34 cellular contexts compared by ENCODE assay signal in the genomic region with DNA sequence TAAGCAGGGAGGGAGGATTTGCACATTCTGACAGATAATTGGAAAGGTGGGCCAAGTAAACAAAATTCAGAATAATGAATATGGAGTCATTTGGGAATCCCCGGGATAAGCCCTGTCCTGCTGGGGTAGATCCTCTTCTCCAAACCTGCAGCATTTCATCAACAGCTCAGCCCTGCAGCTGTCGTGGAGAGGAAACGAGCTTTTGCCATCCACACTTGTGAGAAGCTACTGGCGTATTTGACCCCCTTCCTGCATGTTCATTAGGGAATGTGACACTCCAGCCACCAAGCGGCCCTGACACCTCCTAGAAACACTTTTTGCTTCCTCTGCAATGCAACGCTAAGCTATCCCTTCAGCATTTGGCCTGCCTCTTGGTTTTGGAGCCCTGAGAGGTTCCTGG. TPM values are rescaled to one million over a fixed set of nuclear protein-coding genes. Genes with fewer than 3 reads are reported as not detected.
"Had no signal": no experiment of that assay in that cellular context is flagged by ENCODE, and none has a peak within 500 bp of the region (broad histone marks: within the 10 kb centered on the region; RNA-seq: fewer than 3 reads in every experiment).

No MANE protein-coding gene starts in this region.

- H3K36me3 ChIP-seq: esophagus muscularis mucosa, heart left ventricle, left lung, lower lobe of right lung, ovary, prostate gland, stomach, thyroid gland, upper lobe of left lung, vagina had no signal

- H3K9me3 ChIP-seq: esophagus muscularis mucosa, heart left ventricle, left lung, lower lobe of right lung, ovary, prostate gland, stomach, thyroid gland, upper lobe of left lung, vagina had no signal

- H3K4me3 Mint-ChIP-seq: activated B cell treated with CpG ODN at 0.5 μM for 24 hours; activated CD8-positive, alpha-beta T cell treated with anti-CD3 and anti-CD28 coated beads for 36 hours; activated naive CD4-positive, alpha-beta T cell treated with anti-CD3 and anti-CD28 coated beads, Interleukin-2, amount 50 U/mL, for 24 hours; activated naive CD8-positive, alpha-beta T cell treated with anti-CD3 and anti-CD28 coated beads, Interleukin-2, amount 50 U/mL, for 24 hours; activated T-cell treated with anti-CD3 and anti-CD28 coated beads, Interleukin-2, amount 50 U/mL, for 4 hours; activated T-helper 17 cell treated with anti-CD3 and anti-CD28 coated beads, Interleukin-2, amount 50 U/mL, for 72 hours; nephron; stimulated activated memory B cell treated with anti-CD40 and anti-IgM and Interleukin-4, amounts not matched to agents 10 μg/mL and 1 μg/mL and 100 μg/mL, for 72 hours had no signal

- H3K36me3 Mint-ChIP-seq: activated naive CD4-positive, alpha-beta T cell treated with anti-CD3 and anti-CD28 coated beads, Interleukin-2, amount 50 U/mL, for 24 hours; stimulated activated memory B cell treated with anti-CD40 and anti-IgM and Interleukin-4, amounts not matched to agents 10 μg/mL and 1 μg/mL and 100 μg/mL, for 72 hours had no signal

- ATAC-seq: activated CD8-positive, alpha-beta T cell treated with anti-CD3 and anti-CD28 coated beads for 36 hours; activated naive CD8-positive, alpha-beta T cell treated with anti-CD3 and anti-CD28 coated beads, Interleukin-2, amount 50 U/mL, for 24 hours; activated T-cell treated with anti-CD3 and anti-CD28 coated beads, Interleukin-2, amount 50 U/mL, for 4 hours; activated T-helper 17 cell treated with anti-CD3 and anti-CD28 coated beads, Interleukin-2, amount 50 U/mL, for 72 hours; foreskin keratinocyte; heart left ventricle; left lung; lower lobe of right lung; sciatic nerve; stimulated activated memory B cell treated with anti-CD40 and anti-IgM and Interleukin-4, amounts not matched to agents 10 μg/mL and 1 μg/mL and 100 μg/mL, for 72 hours had no signal

- H3K4me1 ChIP-seq: esophagus muscularis mucosa, foreskin keratinocyte, lower lobe of right lung, prostate gland, stomach, thyroid gland had no signal

- H3K4me3 ChIP-seq: esophagus muscularis mucosa, heart left ventricle, left lung, lower lobe of right lung, ovary, prostate gland, stomach, thyroid gland, upper lobe of left lung, vagina had no signal

- H3K27me3 ChIP-seq: ovary, thyroid gland, upper lobe of left lung, vagina had no signal

- H3K4me1 Mint-ChIP-seq: activated T-helper 17 cell treated with anti-CD3 and anti-CD28 coated beads, Interleukin-2, amount 50 U/mL, for 72 hours had no signal

- H3K27me3 Mint-ChIP-seq: activated naive CD4-positive, alpha-beta T cell treated with anti-CD3 and anti-CD28 coated beads, Interleukin-2, amount 50 U/mL, for 24 hours had no signal

- H3K9me3 Mint-ChIP-seq: activated B cell treated with CpG ODN at 0.5 μM for 24 hours; activated CD8-positive, alpha-beta T cell treated with anti-CD3 and anti-CD28 coated beads for 36 hours; activated naive CD4-positive, alpha-beta T cell treated with anti-CD3 and anti-CD28 coated beads, Interleukin-2, amount 50 U/mL, for 24 hours; activated naive CD8-positive, alpha-beta T cell treated with anti-CD3 and anti-CD28 coated beads, Interleukin-2, amount 50 U/mL, for 24 hours; activated T-cell treated with anti-CD3 and anti-CD28 coated beads, Interleukin-2, amount 50 U/mL, for 4 hours; activated T-helper 17 cell treated with anti-CD3 and anti-CD28 coated beads, Interleukin-2, amount 50 U/mL, for 72 hours; nephron; stimulated activated memory B cell treated with anti-CD40 and anti-IgM and Interleukin-4, amounts not matched to agents 10 μg/mL and 1 μg/mL and 100 μg/mL, for 72 hours had no signal

- DNase-seq: activated B cell treated with CpG ODN at 0.5 μM for 24 hours; activated CD4-positive, alpha-beta T cell treated with anti-CD3 and anti-CD28 coated beads, Interleukin-2, amount 50 U/mL, for 1 hour; activated CD8-positive, alpha-beta T cell treated with anti-CD3 and anti-CD28 coated beads for 36 hours; activated gamma-delta T cell treated with Interleukin-2 at 50 U/mL for 16 hours; activated naive CD8-positive, alpha-beta T cell treated with anti-CD3 and anti-CD28 coated beads, Interleukin-2, amount 50 U/mL, for 24 hours; activated T-cell treated with anti-CD3 and anti-CD28 coated beads, Interleukin-2, amount 50 U/mL, for 4 hours; amygdala; caudate nucleus; foreskin keratinocyte; heart left ventricle; hypothalamus; left lung; lower lobe of right lung; mesenchymal stem cell; ovary; retina; small intestine; stimulated activated CD4-positive, alpha-beta T cell treated with anti-CD3 and anti-CD28 coated beads, Interleukin-1b, Interleukin-23, amount 100 ng/mL, for 48 hours; stimulated activated CD4-positive, alpha-beta T cell treated with anti-CD3 and anti-CD28 coated beads, Interleukin-4, amount 100 ng/mL, for 4 hours; stimulated activated CD8-positive, alpha-beta memory T cell treated with anti-CD3 and anti-CD28 coated beads, Interleukin-4, amount 100 ng/mL, for 48 hours; stomach; thyroid gland; upper lobe of left lung had no signal

- H3K27ac Mint-ChIP-seq: activated B cell treated with CpG ODN at 0.5 μM for 24 hours; activated CD8-positive, alpha-beta T cell treated with anti-CD3 and anti-CD28 coated beads for 36 hours; activated naive CD4-positive, alpha-beta T cell treated with anti-CD3 and anti-CD28 coated beads, Interleukin-2, amount 50 U/mL, for 24 hours; activated naive CD8-positive, alpha-beta T cell treated with anti-CD3 and anti-CD28 coated beads, Interleukin-2, amount 50 U/mL, for 24 hours; activated T-helper 17 cell treated with anti-CD3 and anti-CD28 coated beads, Interleukin-2, amount 50 U/mL, for 72 hours; stimulated activated memory B cell treated with anti-CD40 and anti-IgM and Interleukin-4, amounts not matched to agents 10 μg/mL and 1 μg/mL and 100 μg/mL, for 72 hours had no signal

- H3K27ac ChIP-seq: esophagus muscularis mucosa, foreskin keratinocyte, heart left ventricle, left lung, lower lobe of right lung, ovary, prostate gland, stomach, thyroid gland, upper lobe of left lung, vagina had no signal

RNA-seq across cellular contexts. Expression of a gene that starts 8.0 kb away (rescaled TPM):
- total RNA-seq: activated B cell treated with CpG ODN at 0.5 μM for 24 hours; activated CD8-positive, alpha-beta T cell treated with anti-CD3 and anti-CD28 coated beads for 36 hours; activated T-cell treated with anti-CD3 and anti-CD28 coated beads, Interleukin-2, amount 50 U/mL, for 4 hours; activated T-helper 17 cell treated with anti-CD3 and anti-CD28 coated beads, Interleukin-2, amount 50 U/mL, for 72 hours; foreskin keratinocyte; kidney epithelial cell; mononuclear cell; T-helper 2 cell treated with Interferon-gamma antibody and Interleukin-4, amounts not matched to agents 100 ng/mL and 5 ng/mL, for 36 hours had no signal
- polyA plus RNA-seq: foreskin keratinocyte had no signal
